Comparison of ENCODE assay signal across 28 cellular contexts in genomic region chr19:11200015-11200574, GRCh38. TPM values are rescaled to one million over a fixed set of nuclear protein-coding genes. Genes with fewer than 3 reads are reported as not detected.
"Had no signal": no experiment of that assay in that cellular context is flagged by ENCODE, and none has a peak within 500 bp of the region (broad histone marks: within the 10 kb centered on the region; RNA-seq: fewer than 3 reads in every experiment).

No MANE protein-coding gene starts in this region.

- H3K4me3 Mint-ChIP-seq: activated naive CD8-positive, alpha-beta T cell; activated T-cell treated with anti-CD3 and anti-CD28 coated beads, Interleukin-2, amount 50 U/mL, for 4 hours; central memory CD8-positive, alpha-beta T cell; natural killer cell treated with Interleukin-12 subunit alpha and Interleukin-12 subunit beta and Interleukin-15 and Interleukin-18, amount 100 ng/mL, for 72 hours; stimulated activated naive B cell treated with anti-CD40 and anti-IgM and Interleukin-4, amounts not matched to agents 10 μg/mL and 1 μg/mL and 100 μg/mL, for 72 hours had no signal

- H3K36me3 Mint-ChIP-seq: activated naive CD8-positive, alpha-beta T cell; natural killer cell treated with Interleukin-12 subunit alpha and Interleukin-12 subunit beta and Interleukin-15 and Interleukin-18, amount 100 ng/mL, for 72 hours; stimulated activated naive B cell treated with anti-CD40 and anti-IgM and Interleukin-4, amounts not matched to agents 10 μg/mL and 1 μg/mL and 100 μg/mL, for 72 hours had no signal

- H3K36me3 ChIP-seq: adrenal gland, right lobe of liver had no signal

- H3K27me3 ChIP-seq: adrenal gland, right lobe of liver had no signal

- H3K9me3 Mint-ChIP-seq: activated T-cell treated with anti-CD3 and anti-CD28 coated beads, Interleukin-2, amount 50 U/mL, for 4 hours; activated T-helper 2 cell treated with anti-CD3 and anti-CD28 coated beads, Interferon-gamma antibody, Interleukin-2, Interleukin-4, amounts not matched to agents 10 μg/mL and 5 μg/mL and 100 μg/mL, durations not matched to agents 14 hours and 24 hours and 36 hours; central memory CD8-positive, alpha-beta T cell; natural killer cell treated with Interleukin-12 subunit alpha and Interleukin-12 subunit beta and Interleukin-15 and Interleukin-18, amount 100 ng/mL, for 72 hours; stimulated activated naive B cell treated with anti-CD40 and anti-IgM and Interleukin-4, amounts not matched to agents 10 μg/mL and 1 μg/mL and 100 μg/mL, for 72 hours; T-helper 1 cell treated with Interleukin-12 subunit alpha and Interleukin-12 subunit beta and Interleukin-4 antibody, amounts not matched to agents 30 μg/mL and 1 μg/mL, for 36 hours had no signal

- H3K27ac Mint-ChIP-seq: activated naive CD8-positive, alpha-beta T cell; activated T-helper 2 cell treated with anti-CD3 and anti-CD28 coated beads, Interferon-gamma antibody, Interleukin-2, Interleukin-4, amounts not matched to agents 10 μg/mL and 5 μg/mL and 100 μg/mL, durations not matched to agents 14 hours and 24 hours and 36 hours; natural killer cell treated with Interleukin-12 subunit alpha and Interleukin-12 subunit beta and Interleukin-15 and Interleukin-18, amount 100 ng/mL, for 72 hours; stimulated activated naive B cell treated with anti-CD40 and anti-IgM and Interleukin-4, amounts not matched to agents 10 μg/mL and 1 μg/mL and 100 μg/mL, for 72 hours had no signal

- ATAC-seq: activated T-cell treated with anti-CD3 and anti-CD28 coated beads, Interleukin-2, amount 50 U/mL, for 4 hours; left lung; natural killer cell treated with Interleukin-12 subunit alpha and Interleukin-12 subunit beta and Interleukin-15 and Interleukin-18, amount 100 ng/mL, for 72 hours; right lobe of liver; stimulated activated naive B cell treated with anti-CD40 and anti-IgM and Interleukin-4, amounts not matched to agents 10 μg/mL and 1 μg/mL and 100 μg/mL, for 72 hours had no signal

- H3K27me3 Mint-ChIP-seq: activated naive CD8-positive, alpha-beta T cell had no signal

- H3K27ac ChIP-seq: epithelial cell of prostate, left lung, parathyroid adenoma had no signal

- H3K9me3 ChIP-seq: adrenal gland, left lung, right lobe of liver had no signal

- DNase-seq: activated CD4-positive, alpha-beta T cell treated with anti-CD3 and anti-CD28 coated beads for 4 hours; activated CD4-positive, alpha-beta T cell treated with anti-CD3 and anti-CD28 coated beads, Interleukin-2, amount 50 U/mL, for 48 hours; activated CD4-positive, CD25-positive, alpha-beta regulatory T cell; activated CD8-positive, alpha-beta memory T cell treated with anti-CD3 and anti-CD28 coated beads, Interleukin-2, amount 50 U/mL, for 48 hours; activated naive CD4-positive, alpha-beta T cell; activated T-cell treated with anti-CD3 and anti-CD28 coated beads, Interleukin-2, amount 50 U/mL, for 4 hours; adrenal gland; cortex of kidney; kidney glomerular epithelial cell; left lung; midbrain; right lobe of liver; small intestine; stimulated activated CD8-positive, alpha-beta memory T cell treated with anti-CD3 and anti-CD28 coated beads, Interleukin-4, amount 100 ng/mL, for 48 hours; stimulated activated naive B cell treated with anti-CD40 and anti-IgM and Interleukin-4, amounts not matched to agents 10 μg/mL and 1 μg/mL and 100 μg/mL, for 72 hours; T1000 had no signal

- H3K4me3 ChIP-seq: adrenal gland, left lung, right lobe of liver had no signal

- H3K9ac ChIP-seq: parathyroid adenoma had no signal

RNA-seq across cellular contexts. Expression of gene ANGPTL8, which starts 39.3 kb away (rescaled TPM):
- total RNA-seq: activated CD8-positive, alpha-beta memory T cell treated with anti-CD3 and anti-CD28 coated beads for 36 hours; activated T-cell treated with anti-CD3 and anti-CD28 coated beads, Interleukin-2, amount 50 U/mL, for 4 hours; activated T-helper 2 cell treated with anti-CD3 and anti-CD28 coated beads, Interferon-gamma antibody, Interleukin-2, Interleukin-4, amounts not matched to agents 10 μg/mL and 5 μg/mL and 100 μg/mL, durations not matched to agents 14 hours and 24 hours and 36 hours; astrocyte; fibroblast of villous mesenchyme; left lung; natural killer cell treated with Interleukin-12 subunit alpha and Interleukin-12 subunit beta and Interleukin-15 and Interleukin-18, amount 100 ng/mL, for 72 hours; pulmonary artery endothelial cell; ureter had no signal
